8 cellular contexts compared by ENCODE assay signal in the genomic region with DNA sequence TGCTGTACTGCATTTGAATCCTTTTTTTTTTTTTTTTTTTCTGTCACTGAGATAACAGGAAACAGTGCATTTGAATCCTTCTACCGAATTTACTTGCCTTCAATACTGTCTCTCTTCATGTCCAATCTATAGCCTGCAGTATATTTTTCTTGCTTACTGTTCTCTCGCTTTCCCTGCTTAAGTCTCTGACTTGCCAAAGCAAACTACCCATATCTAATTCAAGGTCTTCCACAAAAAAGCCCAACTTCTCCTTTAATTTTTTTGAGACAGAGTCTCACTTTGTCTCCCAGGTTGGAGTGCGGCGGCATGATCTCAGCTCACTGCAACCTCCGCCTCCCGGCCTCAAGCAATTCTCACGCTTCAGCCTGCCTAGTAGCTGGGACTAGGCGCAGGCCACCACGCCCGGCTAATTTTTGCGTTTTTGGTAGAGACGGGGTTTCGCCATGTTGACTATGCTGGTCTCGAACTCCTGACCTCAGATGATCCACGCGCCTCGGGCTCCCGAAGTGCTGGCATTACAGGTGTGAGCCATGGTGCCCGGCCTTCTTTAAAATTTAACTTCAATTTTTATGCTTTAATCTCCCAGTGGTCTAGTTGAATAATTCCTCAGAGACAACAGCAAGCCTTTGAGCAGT. TPM values are rescaled to one million over a fixed set of nuclear protein-coding genes. Genes with fewer than 3 reads are reported as not detected.
A peak's percentile ranks its signal among the peaks of the same experiment; 100 is the strongest.
DNase-seq lines count a peak whose midpoint lies in the region; ATAC-seq and TF ChIP-seq lines count a peak whose summit lies in the region.

No MANE protein-coding gene starts in this region.

- CTCF ChIA-PET in GM10248 (lab: Yijun Ruan, JAX): interaction anchor here (0.9 to 3.9 kb wide), 7 partner anchors 9 to 88 kb away, joined by 3 to 23 read pairs (median 4); no protein-coding TSS in a partner anchor

- POLR2A ChIA-PET in GM10248 (lab: Yijun Ruan, JAX): interaction anchor here (0.8 kb wide), 1 partner anchor 29 kb away, joined by 5 read pairs; a partner anchor contains a TSS

- no peaks in the 10 kb centered on the region for H3K9me3 Mint-ChIP-seq in central memory CD8-positive, alpha-beta T cell
- no peaks in the 10 kb centered on the region for H3K9me3 Mint-ChIP-seq in naive B cell

- peak; percentile 33 for ATAC-seq in central memory CD8-positive, alpha-beta T cell (replicated peaks; ENCODE audit: extremely low read depth, poor library complexity, severe bottlenecking)
- ATAC-seq in naive B cell (ENCODE audit: low read depth in 2 of 2): no peak
- ATAC-seq in GM21526 (IDR thresholded peaks at IDR 0.05; ENCODE audit: low FRiP score, unreplicated experiment): no peak

- H3K4me3 Mint-ChIP-seq in central memory CD8-positive, alpha-beta T cell: peak overlapping the region; percentile 98
- H3K4me3 Mint-ChIP-seq in naive B cell: peak overlapping the region; percentile 91 to 99 (median 96)

- H3K27ac Mint-ChIP-seq in central memory CD8-positive, alpha-beta T cell (ENCODE audit: low read depth): peak overlapping the region; percentile 97
- peak overlapping the region in 5 of 6 donors; percentile 84 to 97 (median 91) for H3K27ac Mint-ChIP-seq in naive B cell

- no peaks in the 10 kb centered on the region for H3K27me3 Mint-ChIP-seq in central memory CD8-positive, alpha-beta T cell
- H3K27me3 Mint-ChIP-seq in naive B cell: no peaks in the 10 kb centered on the region

- DNase-seq in LNCaP clone FGC (ENCODE audit: low read depth): no peak
- DNase-seq in central memory CD8-positive, alpha-beta T cell (ENCODE audit: low spot score in 2 of 2): no peak
- no peak for DNase-seq in naive B cell
- DNase-seq in GM10248 (ENCODE audit: extremely low spot score): no peak
- DNase-seq in NCI-H2171 (lab: John Stamatoyannopoulos, UW): no peak
- no peak for DNase-seq in inferior parietal cortex (ENCODE audit: extremely low spot score)

- no peak for TF ChIP-seq CTCF in C4-2B (conservative IDR thresholded peaks at IDR 0.05)
- no peak for TF ChIP-seq CTCF in LNCaP clone FGC (IDR thresholded peaks at IDR 0.05; ENCODE audit: control insufficient read depth, extremely low read depth, insufficient read depth)
- TF ChIP-seq CTCF in GM10248 (IDR thresholded peaks at IDR 0.05; ENCODE audit: control extremely low read depth, extremely low read depth, low read depth, missing control alignments): no peak

- peaks cover 43% of the 10 kb centered on the region for H3K4me1 Mint-ChIP-seq in central memory CD8-positive, alpha-beta T cell
- peaks cover 32 to 53% (median 47%) of the 10 kb centered on the region in 3 donors for H3K4me1 Mint-ChIP-seq in naive B cell

- peaks cover 52% of the 10 kb centered on the region for H3K36me3 Mint-ChIP-seq in central memory CD8-positive, alpha-beta T cell (ENCODE audit: insufficient read depth)
- no peaks in the 10 kb centered on the region for H3K36me3 Mint-ChIP-seq in naive B cell

- peak overlapping the region; percentile 95 for H3K4me3 ChIP-seq in LNCaP clone FGC (ENCODE audit: low read depth, low read length)

- H3K27ac ChIP-seq in C4-2B: peak overlapping the region; percentile 94

RNA-seq across cellular contexts. Expression of a gene that starts 0.9 kb away (rescaled TPM):
- 10 to 100 TPM in 2 of 6 donors, 1 to 10 TPM in 4; 5.0 to 16.0 (median 9.4) TPM for polyA plus RNA-seq in naive B cell (ENCODE audit: low read depth in 6 of 6)

RNA-seq across cellular contexts. Expression of a gene that starts 1.0 kb away (rescaled TPM):
- polyA plus RNA-seq in naive B cell (ENCODE audit: low read depth in 6 of 6): 100 to 1,000 TPM; 364 to 441 (median 409) TPM

RNA-seq across cellular contexts. Expression of a gene that starts 29.5 kb away (rescaled TPM):
- polyA plus RNA-seq in naive B cell (ENCODE audit: low read depth in 6 of 6): 1 to 10 TPM; 3.4 to 5.3 (median 4.2) TPM

RNA-seq across cellular contexts. Expression of a gene that starts 46.4 kb away (rescaled TPM):
- 10 to 100 TPM in 2 of 6 donors, 1 to 10 TPM in 4; 7.9 to 12.2 (median 9.1) TPM for polyA plus RNA-seq in naive B cell (ENCODE audit: low read depth in 6 of 6)

RNA-seq across cellular contexts. Expression of a gene that starts 54.9 kb away (rescaled TPM):
- polyA plus RNA-seq in naive B cell (ENCODE audit: low read depth in 6 of 6): 1 to 10 TPM in 2 of 6 donors, under 1 TPM in 3, not detected in 1; 0.39 to 2.3 (median 1.00) TPM
